Comparison of ENCODE assay signal across 19 cellular contexts in the genomic region with DNA sequence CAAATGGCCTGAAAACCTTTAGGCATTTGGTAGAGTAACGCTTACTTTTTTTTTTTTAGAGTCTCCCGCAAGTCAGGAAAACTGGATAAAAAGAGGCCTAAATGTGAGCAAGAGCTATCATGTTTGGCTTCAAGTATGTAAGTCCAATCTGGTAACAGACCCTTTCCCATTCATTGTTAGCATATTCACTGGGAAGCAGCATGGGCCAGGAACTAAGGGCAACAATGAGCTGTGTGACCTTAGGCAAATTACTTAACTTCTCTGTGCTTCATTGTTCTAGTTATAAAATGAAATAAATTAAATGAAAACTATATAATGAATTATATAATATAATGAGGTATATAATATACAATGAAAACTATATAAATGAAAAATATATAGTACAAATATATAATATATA.
DNase-seq lines count a peak whose midpoint lies in the region; ATAC-seq, FAIRE-seq and TF ChIP-seq lines count a peak whose summit lies in the region.
"Had no signal": no experiment of that assay in that cellular context is flagged by ENCODE, and none has a peak within 500 bp of the region (broad histone marks: within the 10 kb centered on the region; RNA-seq: fewer than 3 reads in every experiment).

No MANE protein-coding gene starts in this region.

- no peaks in the 10 kb centered on the region for H3K9me3 Mint-ChIP-seq in WTC11
- no peaks in the 10 kb centered on the region for H3K9me3 Mint-ChIP-seq in immature natural killer cell
- no peaks in the 10 kb centered on the region for H3K9me3 Mint-ChIP-seq in activated CD4-positive, alpha-beta T cell treated with anti-CD3 and anti-CD28 coated beads, Interleukin-2, amount 10 ng/mL, durations not matched to agents 7 days and 5 days
- H3K9me3 Mint-ChIP-seq: CD8-positive, alpha-beta T cell; HFFc6 had no signal

- H3K27ac Mint-ChIP-seq in WTC11 (no peak overlapping the region), immature natural killer cell (no peak overlapping the region)
- H3K27ac Mint-ChIP-seq in activated CD4-positive, alpha-beta T cell treated with anti-CD3 and anti-CD28 coated beads, Interleukin-2, amount 10 ng/mL, durations not matched to agents 7 days and 5 days = no peak overlapping the region

- CTCF ChIA-PET in WTC11 (lab: Charles Lee) = interaction anchor here (1.0 to 2.7 kb wide), 5 partner anchors 8 to 255 kb away, joined by 3 to 9 read pairs (median 6); partner anchors contain the start of gene GCNT1
- CTCF ChIA-PET in activated CD4-positive, alpha-beta T cell treated with anti-CD3 and anti-CD28 coated beads, Interleukin-2, amount 10 ng/mL, durations not matched to agents 7 days and 5 days (lab: Charles Lee) = interaction anchor here (0.6 to 2.4 kb wide), 5 partner anchors 9 to 312 kb away, joined by 3 to 8 read pairs (median 4); partner anchors contain the start of gene RFK

- no peak for TF ChIP-seq CTCF in WTC11 (IDR thresholded peaks at IDR 0.05)

- 98 to 100% (median 100%) methylated on average over 2 of the region's 2 CpGs for WGBS in small intestine, 3 donors

- no peaks in the 10 kb centered on the region for H3K27me3 ChIP-seq in small intestine (ENCODE audit: control insufficient read depth in 2 of 2, insufficient read depth in 2 of 2, low read length in 2 of 2)
- H3K27me3 ChIP-seq: BLaER1 treated with 17β-estradiol and CSF1 and Interleukin-3, amounts not matched to agents 10 nM and 100 nM had no signal

- DNase-seq in WTC11 (ENCODE audit: low spot score) (no peak), frontal cortex (ENCODE audit: low spot score in 2 of 2) (no peak), small intestine (no peak), immature natural killer cell (no peak), DMS53 treated with DMSO at 0.1 percent for 48 hours (lab: John Stamatoyannopoulos, UW; ENCODE audit: unreplicated experiment) (no peak)
- DNase-seq in activated CD4-positive, alpha-beta T cell treated with anti-CD3 and anti-CD28 coated beads, Interleukin-2, amount 10 ng/mL, durations not matched to agents 7 days and 5 days = no peak
- DNase-seq: 8988T; Calu3; CD8-positive, alpha-beta T cell; EL; GOT3; H7; HFFc6; IMR-90 had no signal

- H3K27me3 Mint-ChIP-seq in WTC11 (ENCODE audit: low read depth) (no peaks in the 10 kb centered on the region), immature natural killer cell (ENCODE audit: low read depth in 3 of 3) (peaks cover 0 to 4% (median 0%) of the 10 kb centered on the region in 3 donors)
- H3K27me3 Mint-ChIP-seq in activated CD4-positive, alpha-beta T cell treated with anti-CD3 and anti-CD28 coated beads, Interleukin-2, amount 10 ng/mL, durations not matched to agents 7 days and 5 days = peaks cover 4% of the 10 kb centered on the region
- H3K27me3 Mint-ChIP-seq: B cell had no signal

- H3K4me3 ChIP-seq in small intestine (ENCODE audit: low read depth in 1 of 2, low read length in 2 of 2) = no peak overlapping the region

- H3K27ac ChIP-seq in small intestine (ENCODE audit: low read depth in 1 of 2, low read length in 1 of 2) = no peak overlapping the region

- POLR2A ChIA-PET in WTC11 (lab: Charles Lee) = no interaction called here
- POLR2A ChIA-PET in activated CD4-positive, alpha-beta T cell treated with anti-CD3 and anti-CD28 coated beads, Interleukin-2, amount 10 ng/mL, durations not matched to agents 7 days and 5 days (lab: Charles Lee) = no interaction called here

- H3K36me3 Mint-ChIP-seq in WTC11 (no peaks in the 10 kb centered on the region), immature natural killer cell (peaks cover 0 to 5% (median under 1%) of the 10 kb centered on the region in 3 donors)
- no peaks in the 10 kb centered on the region for H3K36me3 Mint-ChIP-seq in activated CD4-positive, alpha-beta T cell treated with anti-CD3 and anti-CD28 coated beads, Interleukin-2, amount 10 ng/mL, durations not matched to agents 7 days and 5 days (ENCODE audit: low read depth)
- H3K36me3 Mint-ChIP-seq: CD8-positive, alpha-beta T cell had no signal

- peaks cover 0 to 1% of the 10 kb centered on the region in 2 donors for H3K36me3 ChIP-seq in small intestine (ENCODE audit: control insufficient read depth in 2 of 2, insufficient read depth in 2 of 2, low read length in 2 of 2)
- H3K36me3 ChIP-seq: BLaER1 treated with 17β-estradiol and CSF1 and Interleukin-3, amounts not matched to agents 10 nM and 100 nM had no signal

- H3K9me3 ChIP-seq in small intestine (ENCODE audit: control insufficient read depth, low read depth) = no peaks in the 10 kb centered on the region
- H3K9me3 ChIP-seq: BLaER1 treated with 17β-estradiol and CSF1 and Interleukin-3, amounts not matched to agents 10 nM and 100 nM had no signal

- no peak overlapping the region for H3K4me3 Mint-ChIP-seq in WTC11
- H3K4me3 Mint-ChIP-seq in immature natural killer cell = no peak overlapping the region
- no peak overlapping the region for H3K4me3 Mint-ChIP-seq in activated CD4-positive, alpha-beta T cell treated with anti-CD3 and anti-CD28 coated beads, Interleukin-2, amount 10 ng/mL, durations not matched to agents 7 days and 5 days

- ATAC-seq in WTC11 = no peak
- ATAC-seq: CD8-positive, alpha-beta T cell; HCT116 had no signal

- H3K4me1 Mint-ChIP-seq in WTC11 (peaks cover 36% of the 10 kb centered on the region), immature natural killer cell (peaks cover 43 to 46% of the 10 kb centered on the region in 2 donors)
- H3K4me1 Mint-ChIP-seq in activated CD4-positive, alpha-beta T cell treated with anti-CD3 and anti-CD28 coated beads, Interleukin-2, amount 10 ng/mL, durations not matched to agents 7 days and 5 days = peaks cover 28% of the 10 kb centered on the region

- peaks cover 3 to 16% of the 10 kb centered on the region in 2 donors for H3K4me1 ChIP-seq in small intestine (ENCODE audit: control insufficient read depth in 2 of 2, insufficient read depth in 1 of 2, low read depth in 1 of 2, low read length in 1 of 2)

- peak; percentile 88 for FAIRE-seq in G401.6 (lab: Jason Lieb, UNC)
- FAIRE-seq in frontal cortex (lab: Jason Lieb, UNC) = peak; percentile 97
- peak; percentile 96 for FAIRE-seq in small intestine (lab: Jason Lieb, UNC)
- FAIRE-seq: HTR-8/SVneo had no signal

TF ChIP-seq in WTC11, 78 proteins besides CTCF, POLR2A, EP300 and RAD21 (continues in another document):
- TF ChIP-seq ATF6 (CRISPR knock-in tag; IDR thresholded peaks at IDR 0.05) = no peak
- no peak for TF ChIP-seq ZSCAN18 (CRISPR knock-in tag; IDR thresholded peaks at IDR 0.05)
- TF ChIP-seq STAT6 (CRISPR knock-in tag; conservative IDR thresholded peaks at IDR 0.05; ENCODE audit: low read depth) = no peak
- TF ChIP-seq, protein P1, sequence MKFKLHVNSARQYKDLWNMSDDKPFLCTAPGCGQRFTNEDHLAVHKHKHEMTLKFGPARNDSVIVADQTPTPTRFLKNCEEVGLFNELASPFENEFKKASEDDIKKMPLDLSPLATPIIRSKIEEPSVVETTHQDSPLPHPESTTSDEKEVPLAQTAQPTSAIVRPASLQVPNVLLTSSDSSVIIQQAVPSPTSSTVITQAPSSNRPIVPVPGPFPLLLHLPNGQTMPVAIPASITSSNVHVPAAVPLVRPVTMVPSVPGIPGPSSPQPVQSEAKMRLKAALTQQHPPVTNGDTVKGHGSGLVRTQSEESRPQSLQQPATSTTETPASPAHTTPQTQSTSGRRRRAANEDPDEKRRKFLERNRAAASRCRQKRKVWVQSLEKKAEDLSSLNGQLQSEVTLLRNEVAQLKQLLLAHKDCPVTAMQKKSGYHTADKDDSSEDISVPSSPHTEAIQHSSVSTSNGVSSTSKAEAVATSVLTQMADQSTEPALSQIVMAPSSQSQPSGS (CRISPR knock-in tag; IDR thresholded peaks at IDR 0.05; ENCODE audit: borderline replicate concordance, low read depth) = no peak
- TF ChIP-seq HMGA2 (CRISPR knock-in tag; IDR thresholded peaks at IDR 0.05) = peak; percentile 86
